In the genomic region with DNA sequence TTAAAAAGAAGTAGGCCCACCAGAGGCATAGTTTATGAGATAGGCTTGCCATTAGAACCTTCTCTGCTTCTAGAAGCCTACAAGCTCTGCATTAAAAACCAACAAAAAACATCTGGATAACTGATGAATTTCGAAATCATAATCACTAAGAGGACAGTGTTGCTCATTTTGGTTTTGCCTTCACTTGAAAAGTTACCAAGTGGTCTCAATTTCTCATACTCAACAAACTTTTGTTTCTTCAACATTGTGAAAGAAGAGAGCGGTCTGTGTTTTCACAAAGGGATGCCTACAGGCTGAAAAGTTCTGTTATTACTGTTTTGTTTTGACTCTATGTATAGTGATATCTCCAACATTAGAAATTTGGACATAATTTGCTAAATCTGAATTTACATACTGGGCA, we compare ENCODE assay signal across 13 cellular contexts.
"Had no signal": no experiment of that assay in that cellular context is flagged by ENCODE, and none has a peak within 500 bp of the region (broad histone marks: within the 10 kb centered on the region; RNA-seq: fewer than 3 reads in every experiment).

No MANE protein-coding gene starts in this region.

- ATAC-seq: activated CD4-positive, alpha-beta T cell treated with anti-CD3 and anti-CD28 coated beads for 36 hours; body of pancreas; WTC11 had no signal

- H3K9me3 ChIP-seq: body of pancreas, testis had no signal

- DNase-seq: activated CD4-positive, alpha-beta T cell treated with anti-CD3 and anti-CD28 coated beads for 36 hours; activated CD4-positive, alpha-beta T cell treated with anti-CD3 and anti-CD28 coated beads, Interleukin-2, amount 50 U/mL, for 48 hours; activated gamma-delta T cell treated with Interleukin-2 at 50 U/mL for 16 hours; activated T-cell treated with anti-CD3 and anti-CD28 coated beads for 4 hours; body of pancreas; caudate nucleus; dorsolateral prefrontal cortex; small intestine; stimulated activated CD4-positive, alpha-beta T cell treated with anti-CD3 and anti-CD28 coated beads, Interleukin-15, amount 100 ng/mL, for 24 hours; stimulated activated CD4-positive, alpha-beta T cell treated with anti-CD3 and anti-CD28 coated beads, Interleukin-2, amount 100 ng/mL, for 48 hours; stomach; testis had no signal

- H3K27ac ChIP-seq: body of pancreas, dorsolateral prefrontal cortex, stomach, testis had no signal

- H3K4me1 ChIP-seq: body of pancreas, testis had no signal

- H3K27me3 ChIP-seq: body of pancreas, dorsolateral prefrontal cortex, stomach, testis had no signal

- H3K4me3 ChIP-seq: body of pancreas, dorsolateral prefrontal cortex, stomach, testis had no signal
